13 cellular contexts compared by ENCODE assay signal in genomic region chr1:93593868-93594602, GRCh38.
DNase-seq lines count a peak whose midpoint lies in the region; ATAC-seq and TF ChIP-seq lines count a peak whose summit lies in the region.
"Had no signal": no experiment of that assay in that cellular context is flagged by ENCODE, and none has a peak within 500 bp of the region (broad histone marks: within the 10 kb centered on the region; RNA-seq: fewer than 3 reads in every experiment).

No MANE protein-coding gene starts in this region.

- peak overlapping the region in 1 of 2 experiments; percentile 34 for H3K23ac ChIP-seq in mesenchymal stem cell (ENCODE audit: low read length in 2 of 2)

- no peak overlapping the region for H3K4me3 ChIP-seq in HUES6 (ENCODE audit: low read depth, low read length)
- H3K4me3 ChIP-seq in mesenchymal stem cell (ENCODE audit: insufficient read depth in 1 of 2, low read depth in 1 of 2, low read length in 2 of 2): no peak overlapping the region
- H3K4me3 ChIP-seq: ovary, thoracic aorta had no signal

- peak overlapping the region; percentile 20 for H3K27ac Mint-ChIP-seq in MCF 10A (ENCODE audit: low read depth, unreplicated experiment)
- peak overlapping the region; percentile 16 for H3K27ac Mint-ChIP-seq in stimulated activated naive B cell treated with anti-CD40 and anti-IgM and Interleukin-4, amounts not matched to agents 10 μg/mL and 1 μg/mL and 100 μg/mL, for 72 hours

- in situ Hi-C loops in KBM-7 (cut with MboI; ENCODE audit: low pct_unique_long_range_greater_than_20kb, low sequenced_read_pairs): no loop called here

- H4K8ac ChIP-seq in mesenchymal stem cell (ENCODE audit: low read length): no peak overlapping the region

- CTCF ChIA-PET in MCF 10A (lab: Yijun Ruan, JAX): interaction anchor here (0.6 to 4.5 kb wide), 9 partner anchors 11 to 855 kb away, joined by 3 to 24 read pairs (median 4); no protein-coding TSS in a partner anchor

- H3K27me3 ChIP-seq in HUES6 (ENCODE audit: control insufficient read depth, insufficient read depth, low read length) (no peaks in the 10 kb centered on the region), mesenchymal stem cell (ENCODE audit: control insufficient read depth in 1 of 2, insufficient read depth in 1 of 2, low read length in 2 of 2) (no peaks in the 10 kb centered on the region)
- H3K27me3 ChIP-seq: ovary had no signal

- ATAC-seq in stimulated activated naive B cell treated with anti-CD40 and anti-IgM and Interleukin-4, amounts not matched to agents 10 μg/mL and 1 μg/mL and 100 μg/mL, for 72 hours (replicated peaks): no peak
- no peak for ATAC-seq in GM21360 (IDR thresholded peaks at IDR 0.05; ENCODE audit: unreplicated experiment)

- no peaks in the 10 kb centered on the region for H3K9me3 Mint-ChIP-seq in MCF 10A (ENCODE audit: unreplicated experiment)
- peaks cover 0 to 2% of the 10 kb centered on the region in 2 donors for H3K9me3 Mint-ChIP-seq in stimulated activated naive B cell treated with anti-CD40 and anti-IgM and Interleukin-4, amounts not matched to agents 10 μg/mL and 1 μg/mL and 100 μg/mL, for 72 hours

- peak overlapping the region in 1 of 2 experiments; percentile 90 for H2BK12ac ChIP-seq in mesenchymal stem cell (ENCODE audit: low read length in 2 of 2)

- intact Hi-C loops in MCF 10A (cut with micrococcal nuclease): no loop called here

- H3K27me3 Mint-ChIP-seq in MCF 10A (ENCODE audit: insufficient read depth, unreplicated experiment): no peaks in the 10 kb centered on the region
- no peaks in the 10 kb centered on the region for H3K27me3 Mint-ChIP-seq in stimulated activated naive B cell treated with anti-CD40 and anti-IgM and Interleukin-4, amounts not matched to agents 10 μg/mL and 1 μg/mL and 100 μg/mL, for 72 hours

- H3K36me3 Mint-ChIP-seq in MCF 10A (ENCODE audit: insufficient read depth, unreplicated experiment): peaks cover 57% of the 10 kb centered on the region
- H3K36me3 Mint-ChIP-seq in stimulated activated naive B cell treated with anti-CD40 and anti-IgM and Interleukin-4, amounts not matched to agents 10 μg/mL and 1 μg/mL and 100 μg/mL, for 72 hours: peaks cover 55 to 75% of the 10 kb centered on the region in 2 donors

- no peak overlapping the region for H3K4me2 ChIP-seq in mesenchymal stem cell (ENCODE audit: low read length, poor library complexity, severe bottlenecking)

- no peak for DNase-seq in MCF 10A (ENCODE audit: unreplicated experiment)
- DNase-seq in mesenchymal stem cell: no peak
- DNase-seq in stimulated activated naive B cell treated with anti-CD40 and anti-IgM and Interleukin-4, amounts not matched to agents 10 μg/mL and 1 μg/mL and 100 μg/mL, for 72 hours: no peak
- no peak for DNase-seq in SIG-M5 (lab: John Stamatoyannopoulos, UW)
- no peak for DNase-seq in RPMI8226
- no peak for DNase-seq in KBM-7
- DNase-seq: activated gamma-delta T cell; C1 segment of cervical spinal cord; effector CD8-positive, alpha-beta T cell; ovary had no signal

- H3K9me3 ChIP-seq in HUES6 (ENCODE audit: control insufficient read depth, insufficient read depth, low read depth, low read length) (no peaks in the 10 kb centered on the region), mesenchymal stem cell (ENCODE audit: control insufficient read depth, low read length) (no peaks in the 10 kb centered on the region)
- H3K9me3 ChIP-seq: ovary, thoracic aorta had no signal

- H3K14ac ChIP-seq in mesenchymal stem cell (ENCODE audit: low read length in 2 of 2): peak overlapping the region in 1 of 2 experiments; percentile 46

- H3K4me3 Mint-ChIP-seq in MCF 10A (ENCODE audit: unreplicated experiment): no peak overlapping the region
- no peak overlapping the region for H3K4me3 Mint-ChIP-seq in stimulated activated naive B cell treated with anti-CD40 and anti-IgM and Interleukin-4, amounts not matched to agents 10 μg/mL and 1 μg/mL and 100 μg/mL, for 72 hours

- H2BK5ac ChIP-seq in mesenchymal stem cell (ENCODE audit: low read depth, low read length, poor library complexity, severe bottlenecking): no peak overlapping the region

- no peak overlapping the region for H2BK15ac ChIP-seq in mesenchymal stem cell (ENCODE audit: low read depth, poor library complexity, severe bottlenecking)

- WGBS in mesenchymal stem cell: 78% methylated on average over 13 of the region's 13 CpGs

- POLR2A ChIA-PET in MCF 10A (lab: Yijun Ruan, JAX): interaction anchor here (0.6 to 8.1 kb wide), 18 partner anchors 9 to 252 kb away, joined by 3 to 41 read pairs (median 4); partner anchors contain the start of gene FNBP1L

- peak overlapping the region; percentile 11 to 64 for H3K18ac ChIP-seq in mesenchymal stem cell (ENCODE audit: low read depth in 1 of 2, low read length in 2 of 2)

- H3K4ac ChIP-seq in mesenchymal stem cell (ENCODE audit: low read depth in 1 of 2, low read length in 2 of 2): peak overlapping the region in 1 of 2 experiments; percentile 17

- H2BK120ac ChIP-seq in mesenchymal stem cell (ENCODE audit: low read depth, low read length): no peak overlapping the region

- peak overlapping the region; percentile 3 for H3K9ac ChIP-seq in HUES6 (ENCODE audit: low read length)
- H3K9ac ChIP-seq in mesenchymal stem cell (ENCODE audit: low read length): peak overlapping the region; percentile 79

- peaks cover 69% of the 10 kb centered on the region for H3K4me1 Mint-ChIP-seq in MCF 10A (ENCODE audit: insufficient read depth, unreplicated experiment)
- peaks cover 31 to 62% of the 10 kb centered on the region in 2 donors for H3K4me1 Mint-ChIP-seq in stimulated activated naive B cell treated with anti-CD40 and anti-IgM and Interleukin-4, amounts not matched to agents 10 μg/mL and 1 μg/mL and 100 μg/mL, for 72 hours

- H4K91ac ChIP-seq in mesenchymal stem cell (ENCODE audit: low read length): peak overlapping the region; percentile 9

- H3K27ac ChIP-seq in HUES6 (ENCODE audit: low read depth, low read length) (peak overlapping the region; percentile 30; the same call in 1 of the 2 replicates), mesenchymal stem cell (ENCODE audit: low read length, poor library complexity, severe bottlenecking) (no peak overlapping the region)
- H3K27ac ChIP-seq: ovary had no signal

- peaks cover 25% of the 10 kb centered on the region for H3K36me3 ChIP-seq in HUES6 (ENCODE audit: control insufficient read depth, insufficient read depth, low read length)
- H3K36me3 ChIP-seq in mesenchymal stem cell (ENCODE audit: control insufficient read depth in 1 of 2, insufficient read depth in 2 of 2, low read depth in 1 of 2, low read length in 2 of 2): peaks cover 19 to 36% of the 10 kb centered on the region in 2 experiments
- H3K36me3 ChIP-seq: ovary had no signal

- no peak overlapping the region for H2AK5ac ChIP-seq in mesenchymal stem cell (ENCODE audit: low read length, severe bottlenecking)

- H2AFZ ChIP-seq in mesenchymal stem cell (ENCODE audit: low read depth, low read length): no peak overlapping the region

- TF ChIP-seq CTCF in MCF 10A (IDR thresholded peaks at IDR 0.05; ENCODE audit: unreplicated experiment): no peak

- peaks cover 26% of the 10 kb centered on the region for H3K79me1 ChIP-seq in mesenchymal stem cell (replicated peaks; ENCODE audit: low read length, poor library complexity, severe bottlenecking)

- BruUV-seq in MCF 10A (replicated peaks; lab: Mats Ljungman, UMichigan): no TSS peak

- peaks cover 55% of the 10 kb centered on the region for H3K4me1 ChIP-seq in HUES6 (ENCODE audit: control insufficient read depth, insufficient read depth, low read length)
- peaks cover 24% of the 10 kb centered on the region for H3K4me1 ChIP-seq in mesenchymal stem cell (ENCODE audit: control insufficient read depth, insufficient read depth, low read depth, low read length)
